ENCODE assay signal across 8 cellular contexts in the genomic region with DNA sequence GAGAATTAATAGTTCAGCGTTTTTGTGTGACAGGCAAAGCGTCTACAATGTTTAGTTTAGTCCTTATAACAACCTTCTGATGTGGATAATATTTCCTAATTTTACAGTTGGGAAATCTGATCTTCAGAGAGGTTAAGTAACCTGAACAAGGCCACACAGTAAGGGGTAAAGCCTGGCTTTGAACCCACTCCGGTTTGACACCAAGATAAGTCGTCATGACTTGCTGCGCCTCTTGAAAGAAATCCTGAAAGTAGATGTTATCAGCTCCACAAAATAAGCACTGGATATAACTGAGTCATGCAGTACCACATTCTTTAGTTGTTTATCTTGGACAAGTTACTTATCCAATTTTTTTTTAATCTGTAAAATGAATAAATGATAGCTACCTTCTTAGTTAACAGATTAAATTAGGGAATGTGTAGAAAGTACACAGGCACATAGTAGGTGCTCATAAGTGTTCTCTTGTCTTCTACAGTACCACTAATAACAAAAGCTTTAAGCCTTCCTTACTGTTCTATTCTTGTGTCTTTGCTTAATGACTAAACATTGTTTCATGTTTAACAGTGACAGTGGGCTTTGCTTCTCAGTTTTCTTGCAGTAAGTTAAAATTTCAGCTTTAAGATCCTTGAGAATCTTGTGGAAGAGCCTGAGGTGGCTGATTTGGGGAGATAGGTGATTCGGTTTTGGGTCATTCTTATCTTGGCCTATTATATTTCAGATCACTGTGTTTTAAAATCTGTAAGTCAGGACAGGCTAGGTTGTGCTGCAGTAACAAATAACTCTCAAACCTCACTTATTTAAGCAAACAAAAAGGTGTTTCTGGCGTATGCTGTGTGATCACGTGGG. TPM values are rescaled to one million over a fixed set of nuclear protein-coding genes. Genes with fewer than 3 reads are reported as not detected.
DNase-seq lines count a peak whose midpoint lies in the region; TF ChIP-seq lines count a peak whose summit lies in the region.

No MANE protein-coding gene starts in this region.

- H3K27ac ChIP-seq in ACC112 (ENCODE audit: low read depth, low read length) = peak overlapping the region; percentile 82
- H3K27ac ChIP-seq in ascending aorta = peak overlapping the region; percentile 65 to 98
- no peak overlapping the region for H3K27ac ChIP-seq in MM.1S (ENCODE audit: low read length)

- H3K9me2 ChIP-seq in MM.1S (replicated peaks; ENCODE audit: insufficient read depth, low read length) = no peaks in the 10 kb centered on the region

- TF ChIP-seq CTCF in ascending aorta (IDR thresholded peaks at IDR 0.05) = no peak
- TF ChIP-seq CTCF in MM.1S (IDR thresholded peaks at IDR 0.05; ENCODE audit: low read length) = no peak
- no peak for TF ChIP-seq CTCF in GM10248 (IDR thresholded peaks at IDR 0.05; ENCODE audit: control extremely low read depth, extremely low read depth, low read depth, missing control alignments)

- CTCF ChIA-PET in GM10248 (lab: Yijun Ruan, JAX) = interaction anchor here (1.0 to 2.0 kb wide), 7 partner anchors 8 to 490 kb away, joined by 3 to 8 read pairs (median 4); no protein-coding TSS in a partner anchor

- H2AFZ ChIP-seq in ACC112 (ENCODE audit: low read length, unreplicated experiment) (no peak overlapping the region), MM.1S (ENCODE audit: low read length) (no peak overlapping the region)

- H3K9ac ChIP-seq in MM.1S (ENCODE audit: low read length) = no peak overlapping the region

- H3K9me3 ChIP-seq in ascending aorta = no peaks in the 10 kb centered on the region
- no peaks in the 10 kb centered on the region for H3K9me3 ChIP-seq in MM.1S (replicated peaks; ENCODE audit: insufficient read depth, low read length)

- no peaks in the 10 kb centered on the region for H4K20me1 ChIP-seq in MM.1S (ENCODE audit: insufficient read depth, low read length)

- intact Hi-C loops in ascending aorta (cut with DNase I) = loop anchor here (5.0 kb wide), 5 partner anchors 202 to 477 kb away; a partner anchor contains a TSS

- H3K4me1 ChIP-seq in ACC112 (ENCODE audit: control insufficient read depth, insufficient read depth, low read length, unreplicated experiment) = peaks cover 25% of the 10 kb centered on the region
- peaks cover 6 to 12% of the 10 kb centered on the region in 2 donors for H3K4me1 ChIP-seq in ascending aorta
- H3K4me1 ChIP-seq in MM.1S (ENCODE audit: low read length) = 0 out of 2 replicates have a peak, but pooled peaks cover 4% of the 10 kb centered on the region

- H3K79me2 ChIP-seq in ACC112 (ENCODE audit: control insufficient read depth, insufficient read depth, low read length, unreplicated experiment) (peaks cover 22% of the 10 kb centered on the region), MM.1S (ENCODE audit: low read length) (peaks cover 77% of the 10 kb centered on the region)

- H3K4me3 ChIP-seq in ACC112 (ENCODE audit: low read depth, low read length) (peak overlapping the region; percentile 83), ascending aorta (peak overlapping the region; percentile 85 to 97), H7 (ENCODE audit: insufficient read depth, low read depth, low read length) (no peak overlapping the region), MM.1S (ENCODE audit: low read length) (no peak overlapping the region)

- peaks cover 15% of the 10 kb centered on the region for H3F3A ChIP-seq in MM.1S (ENCODE audit: insufficient read depth, low read length)

- peak; percentile 76 for DNase-seq in HS-27A (ENCODE audit: low read depth)
- DNase-seq in ascending aorta (ENCODE audit: low spot score in 2 of 2) = no peak
- peak; percentile 46 for DNase-seq in left kidney (ENCODE audit: low read depth, low spot score)
- DNase-seq in H7 = no peak
- no peak for DNase-seq in MM.1S
- DNase-seq in activated CD8-positive, alpha-beta memory T cell treated with anti-CD3 and anti-CD28 coated beads, Interleukin-2, amount 50 U/mL, for 48 hours = no peak
- no peak for DNase-seq in GM10248 (ENCODE audit: extremely low spot score)

- H3K36me3 ChIP-seq in ACC112 (ENCODE audit: insufficient read depth, low read length) (peaks cover 35% of the 10 kb centered on the region), ascending aorta (peaks cover 5 to 22% of the 10 kb centered on the region in 2 donors), H7 (replicated peaks; ENCODE audit: control insufficient read depth, insufficient read depth, low read length) (peaks cover 5% of the 10 kb centered on the region; the same call in 1 of the 2 replicates), MM.1S (replicated peaks; ENCODE audit: insufficient read depth, low read length) (peaks cover 3% of the 10 kb centered on the region; the same call in 1 of the 2 replicates)

- H3K27me3 ChIP-seq in ACC112 (ENCODE audit: insufficient read depth, low read length) = no peaks in the 10 kb centered on the region
- no peaks in the 10 kb centered on the region for H3K27me3 ChIP-seq in ascending aorta
- H3K27me3 ChIP-seq in H7 (ENCODE audit: control insufficient read depth, insufficient read depth, low read length) = no peaks in the 10 kb centered on the region
- H3K27me3 ChIP-seq in MM.1S (replicated peaks; ENCODE audit: insufficient read depth, low read length) = no peaks in the 10 kb centered on the region

- POLR2A ChIA-PET in GM10248 (lab: Yijun Ruan, JAX) = interaction anchor here (0.9 to 2.3 kb wide), 2 partner anchors 52 to 282 kb away, joined by 3 to 15 read pairs; no protein-coding TSS in a partner anchor

- no peak overlapping the region for H3K4me2 ChIP-seq in MM.1S (ENCODE audit: low read depth, low read length)

RNA-seq across cellular contexts. Expression of a gene that starts 2.1 kb away (rescaled TPM):
- 31.7 TPM for total RNA-seq in ascending aorta
- total RNA-seq in H7 (2014; rRNA removed; shearing (Covaris generic)) = 13.3 and 16.0 TPM in 2 replicates

Comparison
In these comparisons a context has a peak if more than half of its experiments do, and no peak if none do; other contexts are left out.
1. H3K4me3 ChIP-seq: peak in ACC112 (single experiment) and ascending aorta (2 of 2); none in H7 (single experiment) and MM.1S (single experiment).
2. DNase-seq: peak in HS-27A (single experiment) and left kidney (single experiment); none in ascending aorta (0 of 2), H7 (single experiment), MM.1S (single experiment), activated CD8-positive, alpha-beta memory T cell treated with anti-CD3 and anti-CD28 coated beads, Interleukin-2, amount 50 U/mL, for 48 hours (single experiment) and GM10248 (single experiment).